Comparison of ENCODE assay signal across 8 cellular contexts in the genomic region with DNA sequence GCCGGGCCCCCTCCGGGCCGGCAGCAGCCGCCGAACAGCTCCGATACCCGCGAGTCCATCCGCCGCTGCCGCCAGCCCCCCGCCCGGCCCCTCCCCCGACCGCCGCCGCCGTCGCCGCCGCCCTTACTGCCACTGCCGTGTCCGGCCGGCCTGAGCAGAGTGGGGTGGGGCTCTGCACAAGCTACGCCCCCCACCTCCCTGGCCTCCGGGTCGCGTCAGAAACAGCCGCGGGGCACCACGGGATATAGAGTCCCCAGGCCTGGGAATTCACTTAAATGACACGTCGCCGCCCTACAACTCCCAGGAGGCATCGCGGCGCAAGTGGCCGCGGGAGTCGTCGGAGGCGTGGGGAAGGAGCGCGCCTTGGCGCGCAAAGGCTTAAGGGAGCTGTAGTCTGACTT. TPM values are rescaled to one million over a fixed set of nuclear protein-coding genes. Genes with fewer than 3 reads are reported as not detected.
DNase-seq lines count a peak whose midpoint lies in the region; ATAC-seq and TF ChIP-seq lines count a peak whose summit lies in the region.

A gene with protein sequence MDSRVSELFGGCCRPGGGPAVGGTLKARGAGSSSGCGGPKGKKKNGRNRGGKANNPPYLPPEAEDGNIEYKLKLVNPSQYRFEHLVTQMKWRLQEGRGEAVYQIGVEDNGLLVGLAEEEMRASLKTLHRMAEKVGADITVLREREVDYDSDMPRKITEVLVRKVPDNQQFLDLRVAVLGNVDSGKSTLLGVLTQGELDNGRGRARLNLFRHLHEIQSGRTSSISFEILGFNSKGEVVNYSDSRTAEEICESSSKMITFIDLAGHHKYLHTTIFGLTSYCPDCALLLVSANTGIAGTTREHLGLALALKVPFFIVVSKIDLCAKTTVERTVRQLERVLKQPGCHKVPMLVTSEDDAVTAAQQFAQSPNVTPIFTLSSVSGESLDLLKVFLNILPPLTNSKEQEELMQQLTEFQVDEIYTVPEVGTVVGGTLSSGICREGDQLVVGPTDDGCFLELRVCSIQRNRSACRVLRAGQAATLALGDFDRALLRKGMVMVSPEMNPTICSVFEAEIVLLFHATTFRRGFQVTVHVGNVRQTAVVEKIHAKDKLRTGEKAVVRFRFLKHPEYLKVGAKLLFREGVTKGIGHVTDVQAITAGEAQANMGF (minus strand): TSS at position 161 of the 401 bp plus-strand sequence. CDS start 102 bp downstream, at position 59.

- H3K27me3 ChIP-seq in BE2C, result no peaks in the 10 kb centered on the region

- H3K27me3 Mint-ChIP-seq in activated CD4-positive, alpha-beta T cell treated with anti-CD3 and anti-CD28 coated beads, Interleukin-2, amount 10 ng/mL, durations not matched to agents 7 days and 5 days, result no peaks in the 10 kb centered on the region

- H3K4me3 ChIP-seq in BE2C (ENCODE audit: low read depth, low read length), result peak within 1 kb of the TSS; percentile 96

- POLR2A ChIA-PET in activated CD4-positive, alpha-beta T cell treated with anti-CD3 and anti-CD28 coated beads, Interleukin-2, amount 10 ng/mL, durations not matched to agents 7 days and 5 days (lab: Charles Lee), result interaction anchor here (0.6 to 1.5 kb wide), 5 partner anchors 9 to 598 kb away, joined by 3 to 6 read pairs (median 4); a partner anchor contains a TSS

- H3K36me3 Mint-ChIP-seq in activated CD4-positive, alpha-beta T cell treated with anti-CD3 and anti-CD28 coated beads, Interleukin-2, amount 10 ng/mL, durations not matched to agents 7 days and 5 days (ENCODE audit: low read depth), result peaks cover 40% of the 10 kb centered on the region

- no peak for TF ChIP-seq CTCF in BE2C (IDR thresholded peaks at IDR 0.05; ENCODE audit: low read depth, low read length)

- peak; percentile 99 for DNase-seq in BE2C
- peak; percentile 95 for DNase-seq in NCI-H526 treated with DMSO at 0.1 percent for 48 hours (lab: John Stamatoyannopoulos, UW)
- DNase-seq in activated CD4-positive, alpha-beta T cell treated with anti-CD3 and anti-CD28 coated beads, Interleukin-2, amount 10 ng/mL, durations not matched to agents 7 days and 5 days, result peak; percentile 98
- peak; percentile 99 for DNase-seq in dedifferentiated amniotic fluid mesenchymal stem cell (ENCODE audit: extremely low spot score)
- DNase-seq in left lobe of liver (ENCODE audit: low spot score), result peak; percentile 99
- peak; percentile 93 for DNase-seq in stimulated activated CD4-positive, alpha-beta T cell treated with anti-CD3 and anti-CD28 coated beads, Interleukin-2, amount 100 ng/mL, for 48 hours

- H3K4me3 Mint-ChIP-seq in activated CD4-positive, alpha-beta T cell treated with anti-CD3 and anti-CD28 coated beads, Interleukin-2, amount 10 ng/mL, durations not matched to agents 7 days and 5 days, result peak within 1 kb of the TSS; percentile 99

- H3K9me3 ChIP-seq in BE2C, result no peaks in the 10 kb centered on the region

- CTCF ChIA-PET in activated CD4-positive, alpha-beta T cell treated with anti-CD3 and anti-CD28 coated beads, Interleukin-2, amount 10 ng/mL, durations not matched to agents 7 days and 5 days (lab: Charles Lee), result interaction anchor here (0.6 to 1.4 kb wide), 10 partner anchors 10 to 446 kb away, joined by 3 to 7 read pairs (median 3); a partner anchor contains a TSS

- peak within 1 kb of the TSS; percentile 100 for H3K27ac Mint-ChIP-seq in activated CD4-positive, alpha-beta T cell treated with anti-CD3 and anti-CD28 coated beads, Interleukin-2, amount 10 ng/mL, durations not matched to agents 7 days and 5 days

- peaks cover 21% of the 10 kb centered on the region for H3K36me3 ChIP-seq in BE2C

- peaks cover 11% of the 10 kb centered on the region; the same call in 1 of the 2 replicates for H3K4me1 ChIP-seq in BE2C

- H3K9me3 Mint-ChIP-seq in activated CD4-positive, alpha-beta T cell treated with anti-CD3 and anti-CD28 coated beads, Interleukin-2, amount 10 ng/mL, durations not matched to agents 7 days and 5 days, result no peaks in the 10 kb centered on the region

- peak; percentile 86 for ATAC-seq in GM19324 (IDR thresholded peaks at IDR 0.05; ENCODE audit: low FRiP score, unreplicated experiment)
- peak; percentile 70 for ATAC-seq in HG03469 (IDR thresholded peaks at IDR 0.05; ENCODE audit: unreplicated experiment)
- peak; percentile 86 for ATAC-seq in left lobe of liver

- peaks cover 40% of the 10 kb centered on the region for H3K4me1 Mint-ChIP-seq in activated CD4-positive, alpha-beta T cell treated with anti-CD3 and anti-CD28 coated beads, Interleukin-2, amount 10 ng/mL, durations not matched to agents 7 days and 5 days

RNA-seq across cellular contexts. Expression of the gene that starts here (rescaled TPM):
- polyA plus RNA-seq in BE2C (2012; ENCODE audit: insufficient read depth, insufficient read length, low read depth), result 221 TPM
- total RNA-seq in activated CD4-positive, alpha-beta T cell treated with anti-CD3 and anti-CD28 coated beads, Interleukin-2, amount 10 ng/mL, durations not matched to agents 7 days and 5 days, result 10 to 100 TPM; 91.9 to 98.3 TPM
- total RNA-seq in left lobe of liver, result 13.7 TPM

Comparison
In these comparisons a context has a peak if more than half of its experiments do, and no peak if none do; other contexts are left out.
1. Peak in every context shown above with its lines: DNase-seq, ATAC-seq and H3K4me3 ChIP-seq.